Comparison of ENCODE assay signal across 8 cellular contexts in genomic region chr7:102517550-102518147, GRCh38. TPM values are rescaled to one million over a fixed set of nuclear protein-coding genes. Genes with fewer than 3 reads are reported as not detected.
A peak's percentile ranks its signal among the peaks of the same experiment; 100 is the strongest.
DNase-seq lines count a peak whose midpoint lies in the region; ATAC-seq, FAIRE-seq and TF ChIP-seq lines count a peak whose summit lies in the region.
"Not testable (repeated sequence)": the region's sequence is repeated elsewhere in the genome, so short reads cannot be mapped to it uniquely, and the experiment has no call there.

Gene RASA4B, minus strand, starts transcription at chr7:102517777. Its CDS starts 67 bp downstream, at chr7:102517710.

- not testable (repeated sequence) for TF ChIP-seq EP300 in suprapubic skin (IDR thresholded peaks at IDR 0.05)

- POLR2A ChIA-PET in PC-3 (lab: Charles Lee; ENCODE audit: unreplicated experiment): not testable (repeated sequence)

- not testable (repeated sequence) for TF ChIP-seq POLR2A in GM12892 (IDR thresholded peaks at IDR 0.05; ENCODE audit: low read depth, low read length); suprapubic skin (IDR thresholded peaks at IDR 0.05)

- not testable (repeated sequence) for H3K27me3 Mint-ChIP-seq in activated T-helper 1 cell treated with anti-CD3 and anti-CD28 coated beads, Interleukin-12 subunit alpha, Interleukin-12 subunit beta, Interleukin-2, Interleukin-4 antibody, amounts not matched to agents 30 ng/mL and 10 ng/mL and 1 ng/mL, durations not matched to agents 14 hours and 24 hours and 36 hours (ENCODE audit: insufficient read depth); memory B cell

- H3K27me3 ChIP-seq in PC-3 (ENCODE audit: low read length); suprapubic skin: not testable (repeated sequence)

- H3K9ac ChIP-seq in PC-3 (ENCODE audit: low read length): not testable (repeated sequence)

- not testable (repeated sequence) for H3K36me3 ChIP-seq in PC-3 (ENCODE audit: low read depth, low read length); suprapubic skin

- H4K20me1 ChIP-seq in PC-3 (ENCODE audit: low read length): not testable (repeated sequence)

- H3K4me1 ChIP-seq in PC-3 (ENCODE audit: insufficient read depth, low read length); suprapubic skin: not testable (repeated sequence)

- BruUV-seq in PC-3 (replicated peaks; lab: Mats Ljungman, UMichigan): not testable (repeated sequence)

- no CpG with 5 or more reads among the region's 61 CpGs for WGBS in suprapubic skin

- H3K4me3 Mint-ChIP-seq in activated T-helper 1 cell treated with anti-CD3 and anti-CD28 coated beads, Interleukin-12 subunit alpha, Interleukin-12 subunit beta, Interleukin-2, Interleukin-4 antibody, amounts not matched to agents 30 ng/mL and 10 ng/mL and 1 ng/mL, durations not matched to agents 14 hours and 24 hours and 36 hours: peak within 1 kb of the TSS; percentile 57
- peak within 1 kb of the TSS; percentile 55 for H3K4me3 Mint-ChIP-seq in memory B cell

- H3K4me1 Mint-ChIP-seq in activated T-helper 1 cell treated with anti-CD3 and anti-CD28 coated beads, Interleukin-12 subunit alpha, Interleukin-12 subunit beta, Interleukin-2, Interleukin-4 antibody, amounts not matched to agents 30 ng/mL and 10 ng/mL and 1 ng/mL, durations not matched to agents 14 hours and 24 hours and 36 hours (ENCODE audit: low read depth); memory B cell: not testable (repeated sequence)

- H3K9me3 Mint-ChIP-seq in activated T-helper 1 cell treated with anti-CD3 and anti-CD28 coated beads, Interleukin-12 subunit alpha, Interleukin-12 subunit beta, Interleukin-2, Interleukin-4 antibody, amounts not matched to agents 30 ng/mL and 10 ng/mL and 1 ng/mL, durations not matched to agents 14 hours and 24 hours and 36 hours; memory B cell: not testable (repeated sequence)

- CTCF ChIA-PET in PC-3 (lab: Charles Lee): not testable (repeated sequence)

- not testable (repeated sequence) for H3K9me2 ChIP-seq in PC-3 (replicated peaks; ENCODE audit: low read length)

- not testable (repeated sequence) for H3K9me3 ChIP-seq in PC-3 (ENCODE audit: low read length); suprapubic skin

- FAIRE-seq in GM12892 (lab: Jason Lieb, UNC): peak; percentile 46

- not testable (repeated sequence) for H2AFZ ChIP-seq in PC-3 (ENCODE audit: low read length)

- H3K4me2 ChIP-seq in PC-3 (ENCODE audit: low read length): not testable (repeated sequence)

- intact Hi-C loops in PC-3 (cut with micrococcal nuclease); activated T-helper 1 cell treated with anti-CD3 and anti-CD28 coated beads, Interleukin-12 subunit alpha, Interleukin-12 subunit beta, Interleukin-2, Interleukin-4 antibody, amounts not matched to agents 30 ng/mL and 10 ng/mL and 1 ng/mL, durations not matched to agents 14 hours and 24 hours and 36 hours (cut with micrococcal nuclease): not testable (repeated sequence)

- not testable (repeated sequence) for H3K27ac ChIP-seq in PC-3 (ENCODE audit: low read length); suprapubic skin

- not testable (repeated sequence) for H3K79me2 ChIP-seq in PC-3 (ENCODE audit: low read length)

- ATAC-seq in GM21447 (IDR thresholded peaks at IDR 0.05; ENCODE audit: unreplicated experiment) (peak; percentile 44), HG03045 (IDR thresholded peaks at IDR 0.05; ENCODE audit: unreplicated experiment) (peak; percentile 73), PC-3 (peak; percentile 92), memory B cell (ENCODE audit: low read depth) (peak; percentile 86)

- not testable (repeated sequence) for H3K36me3 Mint-ChIP-seq in activated T-helper 1 cell treated with anti-CD3 and anti-CD28 coated beads, Interleukin-12 subunit alpha, Interleukin-12 subunit beta, Interleukin-2, Interleukin-4 antibody, amounts not matched to agents 30 ng/mL and 10 ng/mL and 1 ng/mL, durations not matched to agents 14 hours and 24 hours and 36 hours (ENCODE audit: low read depth); memory B cell

- DNase-seq in GM12892 (ENCODE audit: insufficient read length); activated T-helper 1 cell treated with anti-CD3 and anti-CD28 coated beads, Interleukin-12 subunit alpha, Interleukin-12 subunit beta, Interleukin-2, Interleukin-4 antibody, amounts not matched to agents 30 ng/mL and 10 ng/mL and 1 ng/mL, durations not matched to agents 14 hours and 24 hours and 36 hours (ENCODE audit: low spot score); fibroblast of villous mesenchyme (ENCODE audit: low read depth); memory B cell (ENCODE audit: low spot score in 2 of 2): not testable (repeated sequence)
- DNase-seq in PC-3: peak; percentile 0
- DNase-seq in suprapubic skin (ENCODE audit: low spot score in 2 of 2): peak in 1 of 2 donors; percentile 46

- not testable (repeated sequence) for H3K4me3 ChIP-seq in PC-3 (ENCODE audit: low read length)
- H3K4me3 ChIP-seq in fibroblast of villous mesenchyme (ENCODE audit: low read depth, low read length): peak within 1 kb of the TSS; percentile 34
- H3K4me3 ChIP-seq in suprapubic skin: peak within 1 kb of the TSS; percentile 31

- H3F3A ChIP-seq in PC-3 (ENCODE audit: low read length, unreplicated experiment): not testable (repeated sequence)

- not testable (repeated sequence) for H3K27ac Mint-ChIP-seq in activated T-helper 1 cell treated with anti-CD3 and anti-CD28 coated beads, Interleukin-12 subunit alpha, Interleukin-12 subunit beta, Interleukin-2, Interleukin-4 antibody, amounts not matched to agents 30 ng/mL and 10 ng/mL and 1 ng/mL, durations not matched to agents 14 hours and 24 hours and 36 hours; memory B cell

- not testable (repeated sequence) for TF ChIP-seq CTCF in PC-3 (conservative IDR thresholded peaks at IDR 0.05; ENCODE audit: low read depth, low read length); fibroblast of villous mesenchyme (IDR thresholded peaks at IDR 0.05; ENCODE audit: insufficient read depth, low read depth, low read length); suprapubic skin (IDR thresholded peaks at IDR 0.05)

RNA-seq across cellular contexts. Expression of gene RASA4B, which starts in this region (rescaled TPM):
- polyA plus RNA-seq in GM12892 (2012; ENCODE audit: missing spikeins): 12.0 TPM
- total RNA-seq in PC-3 (2014; rRNA removed) (10.2 and 17.2 TPM in 2 replicates), fibroblast of villous mesenchyme (2.3 and 3.5 TPM in 2 replicates), suprapubic skin (10 to 100 TPM; 26.5 to 30.7 (median 28.4) TPM)
- total RNA-seq in activated T-helper 1 cell treated with anti-CD3 and anti-CD28 coated beads, Interleukin-12 subunit alpha, Interleukin-12 subunit beta, Interleukin-2, Interleukin-4 antibody, amounts not matched to agents 30 ng/mL and 10 ng/mL and 1 ng/mL, durations not matched to agents 14 hours and 24 hours and 36 hours: 25.4 and 25.9 TPM in 2 replicates
